In genomic region chr12:112906712-112907414, GRCh38 we compare ENCODE assay signal across 8 cellular contexts. TPM values are rescaled to one million over a fixed set of nuclear protein-coding genes. Genes with fewer than 3 reads are reported as not detected.
DNase-seq lines count a peak whose midpoint lies in the region; ATAC-seq and TF ChIP-seq lines count a peak whose summit lies in the region.

OAS1 (plus strand) TSS chr12:112906962; CDS start chr12:112907040, 78 bp downstream.

- no peak for TF ChIP-seq CTCF in PC-3 (conservative IDR thresholded peaks at IDR 0.05; ENCODE audit: low read depth, low read length)
- no peak for TF ChIP-seq CTCF in brain microvascular endothelial cell (IDR thresholded peaks at IDR 0.05; ENCODE audit: low read depth, low read length, missing control alignments)
- no peak for TF ChIP-seq CTCF in WTC11 (IDR thresholded peaks at IDR 0.05)

- no peaks in the 10 kb centered on the region for H3K27me3 ChIP-seq in PC-3 (ENCODE audit: low read length)
- no peaks in the 10 kb centered on the region for H3K27me3 ChIP-seq in brain microvascular endothelial cell (replicated peaks)

- no peaks in the 10 kb centered on the region for H3K9me2 ChIP-seq in PC-3 (replicated peaks; ENCODE audit: low read length)

- H3K36me3 ChIP-seq in PC-3 (ENCODE audit: low read depth, low read length) (no peaks in the 10 kb centered on the region), brain microvascular endothelial cell (replicated peaks) (no peaks in the 10 kb centered on the region)

- H3F3A ChIP-seq in PC-3 (ENCODE audit: low read length, unreplicated experiment) = no peaks in the 10 kb centered on the region

- in situ Hi-C loops in brain microvascular endothelial cell (cut with HindIII; ENCODE audit: low pct_ligation_motif_present, low sequenced_read_pairs) = no loop called here

- peaks cover 82% of the 10 kb centered on the region for H3K4me1 Mint-ChIP-seq in stimulated activated memory B cell treated with anti-CD40 and anti-IgM and Interleukin-4, amounts not matched to agents 10 μg/mL and 1 μg/mL and 100 μg/mL, for 72 hours
- H3K4me1 Mint-ChIP-seq in WTC11 = peaks cover 11% of the 10 kb centered on the region

- DNase-seq in DMS 273 treated with DMSO at 0.1 percent for 48 hours (lab: John Stamatoyannopoulos, UW) (peak; percentile 1), GM19240 (ENCODE audit: insufficient read length, low spot score) (peak; percentile 38), PC-3 (peak; percentile 70), brain microvascular endothelial cell (peak; percentile 55), kidney glomerular epithelial cell (lab: John Stamatoyannopoulos, UW) (peak; percentile 75), WTC11 (ENCODE audit: low spot score) (no peak)

- peak within 1 kb of the TSS; percentile 86 for H3K4me2 ChIP-seq in PC-3 (ENCODE audit: low read length)

- CTCF ChIA-PET in PC-3 (lab: Charles Lee) = interaction anchor here (1.0 kb wide), 1 partner anchor 86 kb away, joined by 3 read pairs; no protein-coding TSS in a partner anchor
- CTCF ChIA-PET in WTC11 (lab: Charles Lee) = interaction anchor here (0.6 to 1.9 kb wide), 4 partner anchors 45 to 289 kb away, joined by 3 to 11 read pairs (median 3); no protein-coding TSS in a partner anchor

- peak within 1 kb of the TSS; percentile 41 for H3K9ac ChIP-seq in PC-3 (ENCODE audit: low read length)

- H3K4me3 Mint-ChIP-seq in stimulated activated memory B cell treated with anti-CD40 and anti-IgM and Interleukin-4, amounts not matched to agents 10 μg/mL and 1 μg/mL and 100 μg/mL, for 72 hours = peak within 1 kb of the TSS; percentile 82
- no peak within 1 kb of the TSS for H3K4me3 Mint-ChIP-seq in WTC11

- H3K27me3 Mint-ChIP-seq in stimulated activated memory B cell treated with anti-CD40 and anti-IgM and Interleukin-4, amounts not matched to agents 10 μg/mL and 1 μg/mL and 100 μg/mL, for 72 hours = no peaks in the 10 kb centered on the region
- H3K27me3 Mint-ChIP-seq in WTC11 (ENCODE audit: low read depth) = peaks cover 4% of the 10 kb centered on the region

- H3K4me1 ChIP-seq in PC-3 (ENCODE audit: insufficient read depth, low read length) = peaks cover 49% of the 10 kb centered on the region

- no peaks in the 10 kb centered on the region for H3K9me3 ChIP-seq in PC-3 (ENCODE audit: low read length)

- TSS peak; percentile 79 for BruUV-seq in PC-3 (replicated peaks; lab: Mats Ljungman, UMichigan)

- peak within 1 kb of the TSS; percentile 90 for H2AFZ ChIP-seq in PC-3 (ENCODE audit: low read length)

- no peaks in the 10 kb centered on the region for H3K9me3 Mint-ChIP-seq in stimulated activated memory B cell treated with anti-CD40 and anti-IgM and Interleukin-4, amounts not matched to agents 10 μg/mL and 1 μg/mL and 100 μg/mL, for 72 hours
- H3K9me3 Mint-ChIP-seq in WTC11 = peaks cover 26% of the 10 kb centered on the region

- peak; percentile 85 for ATAC-seq in HG03354 (IDR thresholded peaks at IDR 0.05; ENCODE audit: poor library complexity, severe bottlenecking, unreplicated experiment)
- peak; percentile 76 for ATAC-seq in PC-3
- peak; percentile 85 for ATAC-seq in stimulated activated memory B cell treated with anti-CD40 and anti-IgM and Interleukin-4, amounts not matched to agents 10 μg/mL and 1 μg/mL and 100 μg/mL, for 72 hours
- ATAC-seq in WTC11 = no peak

- intact Hi-C loops in PC-3 (cut with micrococcal nuclease) = loop anchor here (1.0 kb wide), 1 partner anchor 31 kb away; the partner anchor contains the start of gene OAS3

- peak within 1 kb of the TSS; percentile 84 for H3K27ac Mint-ChIP-seq in stimulated activated memory B cell treated with anti-CD40 and anti-IgM and Interleukin-4, amounts not matched to agents 10 μg/mL and 1 μg/mL and 100 μg/mL, for 72 hours
- no peak within 1 kb of the TSS for H3K27ac Mint-ChIP-seq in WTC11

- peaks cover 20% of the 10 kb centered on the region for H3K36me3 Mint-ChIP-seq in stimulated activated memory B cell treated with anti-CD40 and anti-IgM and Interleukin-4, amounts not matched to agents 10 μg/mL and 1 μg/mL and 100 μg/mL, for 72 hours
- H3K36me3 Mint-ChIP-seq in WTC11 = peaks cover 8% of the 10 kb centered on the region

- H3K79me2 ChIP-seq in PC-3 (ENCODE audit: low read length) = no peaks in the 10 kb centered on the region

- H3K27ac ChIP-seq in PC-3 (ENCODE audit: low read length) (peak within 1 kb of the TSS; percentile 58), brain microvascular endothelial cell (no peak within 1 kb of the TSS)

- POLR2A ChIA-PET in PC-3 (lab: Charles Lee; ENCODE audit: unreplicated experiment) = interaction anchor here (0.7 kb wide), 1 partner anchor 121 kb away, joined by 3 read pairs; no protein-coding TSS in a partner anchor
- POLR2A ChIA-PET in WTC11 (lab: Charles Lee) = no interaction called here

- H4K20me1 ChIP-seq in PC-3 (ENCODE audit: low read length) = no peaks in the 10 kb centered on the region

- peak within 1 kb of the TSS; percentile 63 for H3K4me3 ChIP-seq in PC-3 (ENCODE audit: low read length)
- peak within 1 kb of the TSS; percentile 29 for H3K4me3 ChIP-seq in brain microvascular endothelial cell (ENCODE audit: low read depth, low read length)

TF ChIP-seq in WTC11, 78 proteins besides CTCF, POLR2A, EP300 and RAD21 (continues in another document):
- no peak for TF ChIP-seq GRHL2 (CRISPR knock-in tag; IDR thresholded peaks at IDR 0.05; ENCODE audit: insufficient replicate concordance, severe bottlenecking)
- TF ChIP-seq ESRRA (CRISPR knock-in tag; IDR thresholded peaks at IDR 0.05; ENCODE audit: borderline replicate concordance) = no peak
- TF ChIP-seq ELF4 (CRISPR knock-in tag; IDR thresholded peaks at IDR 0.05; ENCODE audit: low read depth) = no peak
- TF ChIP-seq NR1H2 (CRISPR knock-in tag; IDR thresholded peaks at IDR 0.05) = no peak
- no peak for TF ChIP-seq STAT6 (CRISPR knock-in tag; conservative IDR thresholded peaks at IDR 0.05; ENCODE audit: low read depth)
- no peak for TF ChIP-seq IRF1 (CRISPR knock-in tag; IDR thresholded peaks at IDR 0.05)
- no peak for TF ChIP-seq FOXP4 (CRISPR knock-in tag; IDR thresholded peaks at IDR 0.05)
- no peak for TF ChIP-seq CREM (CRISPR knock-in tag; IDR thresholded peaks at IDR 0.05)
- TF ChIP-seq ATF1 (CRISPR knock-in tag; IDR thresholded peaks at IDR 0.05) = no peak
- no peak for TF ChIP-seq NFATC4 (CRISPR knock-in tag; IDR thresholded peaks at IDR 0.05)
- TF ChIP-seq MXD4 (CRISPR knock-in tag; IDR thresholded peaks at IDR 0.05; ENCODE audit: borderline replicate concordance) = no peak
- TF ChIP-seq CDX4 (CRISPR knock-in tag; IDR thresholded peaks at IDR 0.05; ENCODE audit: borderline replicate concordance) = no peak
- TF ChIP-seq NFYB (CRISPR knock-in tag; conservative IDR thresholded peaks at IDR 0.05; ENCODE audit: low read depth) = no peak

RNA-seq across cellular contexts. Expression of gene OAS1, which starts in this region (rescaled TPM):
- total RNA-seq in PC-3 (2014; rRNA removed) = 10.1 and 10.2 TPM in 2 replicates
- 0.24 to 0.30 TPM (median 0.27 TPM) in 3 replicates for total RNA-seq in WTC11 (2021)
